Comparison of ENCODE assay signal across 9 cellular contexts in genomic region chr18:13801260-13801601, GRCh38. TPM values are rescaled to one million over a fixed set of nuclear protein-coding genes. Genes with fewer than 3 reads are reported as not detected.
A peak's percentile ranks its signal among the peaks of the same experiment; 100 is the strongest.
DNase-seq lines count a peak whose midpoint lies in the region; TF ChIP-seq lines count a peak whose summit lies in the region.
"Had no signal": no experiment of that assay in that cellular context is flagged by ENCODE, and none has a peak within 500 bp of the region (broad histone marks: within the 10 kb centered on the region; RNA-seq: fewer than 3 reads in every experiment).

No MANE protein-coding gene starts in this region.

- H4K8ac ChIP-seq in mesendoderm (ENCODE audit: low read depth, low read length), result no peak overlapping the region

- peak overlapping the region; percentile 45 for H3K4me3 Mint-ChIP-seq in activated T-cell treated with anti-CD3 and anti-CD28 coated beads, Interleukin-2, amount 50 U/mL, for 24 hours

- no CpG with 5 or more reads among the region's 15 CpGs for WGBS in mesendoderm (ENCODE audit: extremely low coverage, insufficient coverage, low lambda C conversion rate)
- 12% methylated on average over 15 of the region's 15 CpGs for WGBS in thymus

- H2BK15ac ChIP-seq in mesendoderm (replicated peaks; ENCODE audit: low read depth), result no peak overlapping the region

- no peaks in the 10 kb centered on the region for H3K79me2 ChIP-seq in mesendoderm (ENCODE audit: control insufficient read depth, insufficient read depth, low read length)

- no peak overlapping the region for H2AK5ac ChIP-seq in mesendoderm (ENCODE audit: low read length)

- peaks cover 4% of the 10 kb centered on the region for H3K4me1 Mint-ChIP-seq in activated T-cell treated with anti-CD3 and anti-CD28 coated beads, Interleukin-2, amount 50 U/mL, for 24 hours (ENCODE audit: low read depth)

- peaks cover 79% of the 10 kb centered on the region for H3K27me3 Mint-ChIP-seq in activated T-cell treated with anti-CD3 and anti-CD28 coated beads, Interleukin-2, amount 50 U/mL, for 24 hours

- H3K27me3 ChIP-seq in mesendoderm (ENCODE audit: insufficient read depth, low read length, poor library complexity), result no peaks in the 10 kb centered on the region
- H3K27me3 ChIP-seq in thymus (ENCODE audit: control insufficient read depth, insufficient read depth), result peaks cover 4% of the 10 kb centered on the region

- TF ChIP-seq CTCF in choroid plexus epithelial cell (conservative IDR thresholded peaks at IDR 0.05; ENCODE audit: low read depth, low read length), result no peak

- peak overlapping the region; percentile 66 for H3K4me2 ChIP-seq in mesendoderm (ENCODE audit: low read length)

- H3K27ac Mint-ChIP-seq in activated T-cell treated with anti-CD3 and anti-CD28 coated beads, Interleukin-2, amount 50 U/mL, for 24 hours, result no peak overlapping the region

- H2BK120ac ChIP-seq in mesendoderm (ENCODE audit: low read depth, low read length), result no peak overlapping the region

- peak overlapping the region; percentile 83 for H3K56ac ChIP-seq in mesendoderm (ENCODE audit: low read length)

- H3K4ac ChIP-seq in mesendoderm (ENCODE audit: low read depth, low read length), result no peak overlapping the region

- H3K9me3 Mint-ChIP-seq in activated T-cell treated with anti-CD3 and anti-CD28 coated beads, Interleukin-2, amount 50 U/mL, for 24 hours, result no peaks in the 10 kb centered on the region

- H4K5ac ChIP-seq in mesendoderm (ENCODE audit: low read length), result no peak overlapping the region

- H3K79me1 ChIP-seq in mesendoderm (ENCODE audit: low read length), result no peaks in the 10 kb centered on the region

- H3K27ac ChIP-seq in mesendoderm (ENCODE audit: low read depth, low read length) (no peak overlapping the region), thymus (ENCODE audit: low read depth) (no peak overlapping the region)

- H3K4me3 ChIP-seq in choroid plexus epithelial cell (ENCODE audit: low read depth, low read length) (peak overlapping the region; percentile 28), mesendoderm (ENCODE audit: low read length) (peak overlapping the region; percentile 10), thymus (ENCODE audit: low read length) (peak overlapping the region; percentile 19)

- H2BK5ac ChIP-seq in mesendoderm (ENCODE audit: low read length), result no peak overlapping the region

- H3K36me3 ChIP-seq in mesendoderm (ENCODE audit: control insufficient read depth, insufficient read depth, low read length), result no peaks in the 10 kb centered on the region
- no peaks in the 10 kb centered on the region for H3K36me3 ChIP-seq in thymus (ENCODE audit: control insufficient read depth, insufficient read depth)

- H3K9ac ChIP-seq in mesendoderm (ENCODE audit: low read length), result peak overlapping the region; percentile 53

- H3K4me1 ChIP-seq in mesendoderm (ENCODE audit: control insufficient read depth, low read depth, low read length) (no peaks in the 10 kb centered on the region), thymus (ENCODE audit: control insufficient read depth, insufficient read depth, low read length) (peaks cover 6% of the 10 kb centered on the region)

- H3K18ac ChIP-seq in mesendoderm (ENCODE audit: low read length), result no peak overlapping the region

- H3K9me3 ChIP-seq in thymus (ENCODE audit: control insufficient read depth), result no peaks in the 10 kb centered on the region

- no peaks in the 10 kb centered on the region for H3K36me3 Mint-ChIP-seq in activated T-cell treated with anti-CD3 and anti-CD28 coated beads, Interleukin-2, amount 50 U/mL, for 24 hours (ENCODE audit: low read depth)

- no peak for DNase-seq in activated T-cell treated with anti-CD3 and anti-CD28 coated beads, Interleukin-2, amount 50 U/mL, for 24 hours
- DNase-seq in activated T-cell treated with anti-CD3 and anti-CD28 coated beads for 4 hours (no peak), choroid plexus epithelial cell (ENCODE audit: low read depth) (no peak), mesendoderm (no peak), T1000 (lab: John Stamatoyannopoulos, UW) (no peak), GDM1 (lab: John Stamatoyannopoulos, UW) (no peak), hippocampal formation (lab: John Stamatoyannopoulos, UW) (no peak)
- DNase-seq: AML-193 had no signal

- H3K23ac ChIP-seq in mesendoderm (ENCODE audit: low read length), result no peak overlapping the region

RNA-seq across cellular contexts. Expression of gene MC5R, which starts 22.7 kb away (rescaled TPM):
- 0.11 TPM for polyA plus RNA-seq in mesendoderm (2013, experiment 1 of 2)
- polyA plus RNA-seq in mesendoderm (2013, experiment 2 of 2), result 0.08 TPM
- polyA plus RNA-seq in thymus, result 0.27 TPM
